Comparison of ENCODE assay signal across 1 cellular context in genomic region chr11:117062503-117062902, GRCh38.
TF ChIP-seq lines count a peak whose summit lies in the region.

No MANE protein-coding gene starts in this region.

TF ChIP-seq in HepG2, 621 proteins besides CTCF, POLR2A, EP300 and RAD21:
- TF ChIP-seq ZNF800 (CRISPR knock-in tag; IDR thresholded peaks at IDR 0.05) (no peak), SALL2 (CRISPR knock-in tag; IDR thresholded peaks at IDR 0.05) (no peak), ZNF580 (CRISPR knock-in tag; IDR thresholded peaks at IDR 0.05; ENCODE audit: borderline replicate concordance, low read depth) (no peak), ZNF687 (CRISPR knock-in tag; IDR thresholded peaks at IDR 0.05) (no peak), TCF7L2 (IDR thresholded peaks at IDR 0.05; ENCODE audit: low read depth, low read length) (no peak), ZNF619 (CRISPR knock-in tag; IDR thresholded peaks at IDR 0.05) (no peak), ZBTB21 (CRISPR knock-in tag; IDR thresholded peaks at IDR 0.05) (no peak), NFE2 (CRISPR knock-in tag; IDR thresholded peaks at IDR 0.05) (no peak), ZNF263 (CRISPR knock-in tag; IDR thresholded peaks at IDR 0.05) (no peak), ZBTB34 (CRISPR knock-in tag; IDR thresholded peaks at IDR 0.05) (no peak), ZNF136 (CRISPR knock-in tag; IDR thresholded peaks at IDR 0.05; ENCODE audit: low read depth) (no peak), ZGPAT (CRISPR knock-in tag; IDR thresholded peaks at IDR 0.05) (no peak), NRL (CRISPR knock-in tag; IDR thresholded peaks at IDR 0.05; ENCODE audit: borderline replicate concordance) (no peak), ATF6 (CRISPR knock-in tag; conservative IDR thresholded peaks at IDR 0.05) (no peak), MXD4 (CRISPR knock-in tag; IDR thresholded peaks at IDR 0.05) (no peak), HHEX (CRISPR knock-in tag; IDR thresholded peaks at IDR 0.05) (no peak), ARID4A (CRISPR knock-in tag; IDR thresholded peaks at IDR 0.05; ENCODE audit: borderline replicate concordance) (no peak)
